ENCODE assay signal across 8 cellular contexts in the genomic region with DNA sequence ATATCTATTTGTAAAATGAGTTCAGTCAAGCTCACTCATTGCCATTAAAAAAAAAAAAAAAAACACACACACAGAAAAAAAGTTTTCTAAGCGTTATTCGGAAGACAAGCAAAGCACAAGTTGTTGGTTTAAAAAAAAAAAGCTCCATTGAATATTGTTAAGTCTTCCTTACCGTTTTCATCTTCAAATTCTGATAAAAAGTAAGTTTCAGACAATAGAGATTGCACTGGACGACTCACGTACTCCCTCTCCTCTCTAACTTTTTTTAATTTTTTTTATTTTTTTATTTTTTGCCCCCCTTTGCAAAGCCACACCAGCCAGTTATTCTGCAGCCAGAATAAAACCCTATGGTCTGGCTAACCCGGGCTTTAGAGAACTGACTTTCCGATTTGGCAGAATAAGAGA. TPM values are rescaled to one million over a fixed set of nuclear protein-coding genes. Genes with fewer than 3 reads are reported as not detected.
DNase-seq lines count a peak whose midpoint lies in the region; ATAC-seq and TF ChIP-seq lines count a peak whose summit lies in the region.

No MANE protein-coding gene starts in this region.

- no peak overlapping the region for H3K4me3 Mint-ChIP-seq in MCF 10A (ENCODE audit: unreplicated experiment)

- H3K4me3 ChIP-seq in mononuclear cell (ENCODE audit: low read length): peak overlapping the region; percentile 79

- peaks cover 8% of the 10 kb centered on the region for H3K4me1 Mint-ChIP-seq in MCF 10A (ENCODE audit: insufficient read depth, unreplicated experiment)

- peak overlapping the region; percentile 92 for H3K27ac Mint-ChIP-seq in MCF 10A (ENCODE audit: low read depth, unreplicated experiment)

- TF ChIP-seq CTCF in MCF 10A (IDR thresholded peaks at IDR 0.05; ENCODE audit: unreplicated experiment): no peak

- intact Hi-C loops in MCF 10A (cut with micrococcal nuclease): loop anchor here (5.0 kb wide), 2 partner anchors 274 to 404 kb away; no protein-coding TSS in a partner anchor

- peak; percentile 12 for ATAC-seq in HG03280 (IDR thresholded peaks at IDR 0.05; ENCODE audit: unreplicated experiment)
- no peak for ATAC-seq in HG03457 (IDR thresholded peaks at IDR 0.05; ENCODE audit: unreplicated experiment)

- no peaks in the 10 kb centered on the region for H3K9me3 ChIP-seq in mononuclear cell (ENCODE audit: low read depth, low read length)

- DNase-seq in DMS 273 (lab: John Stamatoyannopoulos, UW; ENCODE audit: unreplicated experiment): peak; percentile 40
- no peak for DNase-seq in DMS 273 treated with DMSO at 0.1 percent for 48 hours (lab: John Stamatoyannopoulos, UW)
- DNase-seq in MCF 10A (ENCODE audit: unreplicated experiment): peak; percentile 6
- no peak for DNase-seq in stimulated activated CD8-positive, alpha-beta memory T cell treated with anti-CD3 and anti-CD28 coated beads, Interleukin-4, amount 100 ng/mL, for 48 hours
- no peak for DNase-seq in LoVo (ENCODE audit: low spot score)

- peaks cover 18% of the 10 kb centered on the region for H3K27me3 ChIP-seq in mononuclear cell (ENCODE audit: insufficient read depth, low read length)

- no peaks in the 10 kb centered on the region for H3K27me3 Mint-ChIP-seq in MCF 10A (ENCODE audit: insufficient read depth, unreplicated experiment)

- H3K4me1 ChIP-seq in mononuclear cell (ENCODE audit: insufficient read depth, low read length): peaks cover 16% of the 10 kb centered on the region

- no peaks in the 10 kb centered on the region for H3K9me3 Mint-ChIP-seq in MCF 10A (ENCODE audit: unreplicated experiment)

- H3K36me3 Mint-ChIP-seq in MCF 10A (ENCODE audit: insufficient read depth, unreplicated experiment): peaks cover 6% of the 10 kb centered on the region

- BruUV-seq in MCF 10A (replicated peaks; lab: Mats Ljungman, UMichigan): TSS peak; percentile 37

- CTCF ChIA-PET in MCF 10A (lab: Yijun Ruan, JAX): interaction anchor here (0.6 to 10.1 kb wide), 7 partner anchors 45 to 697 kb away, joined by 3 to 143 read pairs (median 3); no protein-coding TSS in a partner anchor

- POLR2A ChIA-PET in MCF 10A (lab: Yijun Ruan, JAX): interaction anchor here (0.6 to 4.0 kb wide), 12 partner anchors 10 to 1271 kb away, joined by 3 to 26 read pairs (median 4); a partner anchor contains a TSS

RNA-seq across cellular contexts. Expression of a gene that starts 0.5 kb away (rescaled TPM):
- total RNA-seq in MCF 10A (2022): 17.8 and 19.5 TPM in 2 replicates
- total RNA-seq in mononuclear cell: 4.9 TPM

Comparison
In these comparisons a context has a peak if more than half of its experiments do, and no peak if none do; other contexts are left out.
1. DNase-seq: peak in DMS 273 (single experiment) and MCF 10A (single experiment); none in DMS 273 treated with DMSO at 0.1 percent for 48 hours (single experiment), stimulated activated CD8-positive, alpha-beta memory T cell treated with anti-CD3 and anti-CD28 coated beads, Interleukin-4, amount 100 ng/mL, for 48 hours (single experiment) and LoVo (single experiment).